ENCODE assay signal across 8 cellular contexts in the genomic region with DNA sequence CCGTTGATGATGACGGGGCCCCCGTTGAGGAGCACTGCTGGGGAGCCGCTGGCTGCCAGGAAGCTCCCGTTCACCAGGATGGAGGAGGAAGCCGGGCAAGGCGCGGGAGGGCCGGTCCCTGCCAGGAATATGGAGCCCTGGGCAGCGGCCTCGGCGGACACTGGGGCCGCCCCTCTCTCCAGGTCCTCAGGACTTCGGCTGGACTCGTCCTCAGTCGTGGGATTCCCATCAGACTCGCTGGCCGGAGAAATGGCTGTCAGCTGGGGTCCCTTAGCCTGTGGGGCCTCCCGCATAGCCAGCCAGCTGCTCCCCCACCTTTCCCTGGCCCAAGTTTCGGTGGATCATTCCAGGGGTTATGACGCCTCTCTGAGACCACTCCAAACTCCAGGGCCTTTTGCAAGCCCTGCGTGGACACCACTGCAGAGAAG. TPM values are rescaled to one million over a fixed set of nuclear protein-coding genes. Genes with fewer than 3 reads are reported as not detected.
DNase-seq lines count a peak whose midpoint lies in the region; ATAC-seq and TF ChIP-seq lines count a peak whose summit lies in the region.

No MANE protein-coding gene starts in this region.

- H3K4me3 Mint-ChIP-seq in central memory CD8-positive, alpha-beta T cell = peak overlapping the region; percentile 86

- peaks cover 8% of the 10 kb centered on the region for H3K27me3 Mint-ChIP-seq in central memory CD8-positive, alpha-beta T cell

- H3K4me1 Mint-ChIP-seq in central memory CD8-positive, alpha-beta T cell = peaks cover 23% of the 10 kb centered on the region

- H3K9me3 ChIP-seq in HUES6 (ENCODE audit: control insufficient read depth, insufficient read depth, low read depth, low read length) (no peaks in the 10 kb centered on the region), suprapubic skin (no peaks in the 10 kb centered on the region)

- no peaks in the 10 kb centered on the region for H3K27me3 ChIP-seq in HUES6 (ENCODE audit: control insufficient read depth, insufficient read depth, low read length)
- H3K27me3 ChIP-seq in suprapubic skin = no peaks in the 10 kb centered on the region

- TF ChIP-seq CTCF in suprapubic skin (IDR thresholded peaks at IDR 0.05) = no peak

- 30% methylated on average over 4 of the region's 22 CpGs for WGBS in suprapubic skin

- intact Hi-C loops in left colon (cut with DNase I, micrococcal nuclease) = loop anchor here in 1 of 2 donors (10.0 kb wide), 1 partner anchor 52 kb away; no protein-coding TSS in a partner anchor

- H3K4me1 ChIP-seq in HUES6 (ENCODE audit: control insufficient read depth, insufficient read depth, low read length) = peaks cover 47% of the 10 kb centered on the region
- H3K4me1 ChIP-seq in suprapubic skin = peaks cover 47% of the 10 kb centered on the region

- H3K36me3 Mint-ChIP-seq in central memory CD8-positive, alpha-beta T cell (ENCODE audit: insufficient read depth) = peaks cover 24% of the 10 kb centered on the region

- H3K36me3 ChIP-seq in HUES6 (ENCODE audit: control insufficient read depth, insufficient read depth, low read length) = no peaks in the 10 kb centered on the region
- no peaks in the 10 kb centered on the region for H3K36me3 ChIP-seq in suprapubic skin

- ATAC-seq in central memory CD8-positive, alpha-beta T cell (replicated peaks; ENCODE audit: extremely low read depth, poor library complexity, severe bottlenecking) = no peak
- ATAC-seq in left colon (no peak), HG03139 (IDR thresholded peaks at IDR 0.05; ENCODE audit: unreplicated experiment) (no peak), GM19035 (IDR thresholded peaks at IDR 0.05; ENCODE audit: unreplicated experiment) (no peak)

- TF ChIP-seq POLR2A in suprapubic skin (IDR thresholded peaks at IDR 0.05) = no peak

- no peaks in the 10 kb centered on the region for H3K9me3 Mint-ChIP-seq in central memory CD8-positive, alpha-beta T cell

- no peak for TF ChIP-seq EP300 in suprapubic skin (IDR thresholded peaks at IDR 0.05)

- no peak overlapping the region for H3K27ac Mint-ChIP-seq in central memory CD8-positive, alpha-beta T cell (ENCODE audit: low read depth)

- peak overlapping the region; percentile 50 for H3K9ac ChIP-seq in HUES6 (ENCODE audit: low read length)

- H3K27ac ChIP-seq in HUES6 (ENCODE audit: low read depth, low read length) (peak overlapping the region; percentile 48; the same call in 1 of the 2 replicates), suprapubic skin (peak overlapping the region; percentile 89)

- H3K4me3 ChIP-seq in HUES6 (ENCODE audit: low read depth, low read length) (peak overlapping the region; percentile 79), suprapubic skin (peak overlapping the region; percentile 86)

- no peak for DNase-seq in central memory CD8-positive, alpha-beta T cell (ENCODE audit: low spot score in 2 of 2)
- peak; percentile 36 to 46 for DNase-seq in left colon
- DNase-seq in suprapubic skin (ENCODE audit: low spot score in 2 of 2) = no peak
- no peak for DNase-seq in LoVo (ENCODE audit: low spot score)
- no peak for DNase-seq in activated CD8-positive, alpha-beta memory T cell treated with anti-CD3 and anti-CD28 coated beads, Interleukin-2, amount 50 U/mL, for 4 hours

RNA-seq across cellular contexts. Expression of gene SIX5, which starts 2.1 kb away (rescaled TPM):
- total RNA-seq in left colon (10 to 100 TPM in 1 of 2 donors, 1 to 10 TPM in 1; 9.2 to 12.6 TPM), suprapubic skin (10 to 100 TPM; 10.5 to 14.7 (median 14.3) TPM)

RNA-seq across cellular contexts. Expression of gene DMPK, which starts 15.4 kb away (rescaled TPM):
- total RNA-seq in left colon (10 to 100 TPM; 28.4 to 38.2 TPM), suprapubic skin (10 to 100 TPM; 15.0 to 27.3 (median 20.3) TPM)

RNA-seq across cellular contexts. Expression of gene DMWD, which starts 25.7 kb away (rescaled TPM):
- 10 to 100 TPM; 29.7 to 38.7 TPM for total RNA-seq in left colon
- 10 to 100 TPM; 22.7 to 40.6 (median 32.0) TPM for total RNA-seq in suprapubic skin

RNA-seq across cellular contexts. Expression of gene MEIOSIN, which starts 33.7 kb away (rescaled TPM):
- total RNA-seq in left colon = not detected
- not detected for total RNA-seq in suprapubic skin

RNA-seq across cellular contexts. Expression of gene FBXO46, which starts 36.2 kb away (rescaled TPM):
- total RNA-seq in left colon = 10 to 100 TPM; 27.3 to 28.0 TPM
- total RNA-seq in suprapubic skin = 10 to 100 TPM; 13.5 to 24.1 (median 15.7) TPM

Comparison
In these comparisons a context has a peak if more than half of its experiments do, and no peak if none do; other contexts are left out.
1. DNase-seq: peak in left colon (2 of 2); none in central memory CD8-positive, alpha-beta T cell (0 of 2), suprapubic skin (0 of 2), LoVo (single experiment) and activated CD8-positive, alpha-beta memory T cell treated with anti-CD3 and anti-CD28 coated beads, Interleukin-2, amount 50 U/mL, for 4 hours (single experiment).